22 cellular contexts compared by ENCODE assay signal in genomic region chr2:233025706-233026105, GRCh38. TPM values are rescaled to one million over a fixed set of nuclear protein-coding genes. Genes with fewer than 3 reads are reported as not detected.
DNase-seq lines count a peak whose midpoint lies in the region; ATAC-seq and TF ChIP-seq lines count a peak whose summit lies in the region.
"Had no signal": no experiment of that assay in that cellular context is flagged by ENCODE, and none has a peak within 500 bp of the region (broad histone marks: within the 10 kb centered on the region; RNA-seq: fewer than 3 reads in every experiment).

No MANE protein-coding gene starts in this region.

- no peaks in the 10 kb centered on the region for H3K9me3 ChIP-seq in PC-3 (ENCODE audit: low read length)
- H3K9me3 ChIP-seq in transverse colon: no peaks in the 10 kb centered on the region
- H3K9me3 ChIP-seq: Peyer's patch had no signal

- peaks cover 43% of the 10 kb centered on the region for H3K4me1 ChIP-seq in PC-3 (ENCODE audit: insufficient read depth, low read length)
- H3K4me1 ChIP-seq in transverse colon: no peaks in the 10 kb centered on the region

- no peaks in the 10 kb centered on the region for H3K79me2 ChIP-seq in PC-3 (ENCODE audit: low read length)

- H3K36me3 ChIP-seq in PC-3 (ENCODE audit: low read depth, low read length) (no peaks in the 10 kb centered on the region), transverse colon (no peaks in the 10 kb centered on the region)
- H3K36me3 ChIP-seq: Peyer's patch had no signal

- no peak overlapping the region for H3K27ac Mint-ChIP-seq in effector memory CD8-positive, alpha-beta T cell

- WGBS in transverse colon (ENCODE audit: low coverage in 1 of 2), 2 donors: 87% methylated on average over 7 of the region's 7 CpGs; no CpG with 5 or more reads in 1 of the 2 donors

- intact Hi-C loops in PC-3 (cut with micrococcal nuclease): no loop called here
- intact Hi-C loops in transverse colon (cut with DNase I; ENCODE audit: low total_unique reads): no loop called here

- in situ Hi-C loops in transverse colon (cut with MboI; ENCODE audit: low pct_ligation_motif_present in 1 of 4, low pct_unique_long_range_greater_than_20kb in 1 of 4, low sequenced_read_pairs in 3 of 4): loop anchor here in 1 of 4 donors (25.0 kb wide), 1 partner anchor 163 kb away; the partner anchor contains the start of gene SNORC

- no TSS peak for BruUV-seq in PC-3 (replicated peaks; lab: Mats Ljungman, UMichigan)

- H3F3A ChIP-seq in PC-3 (ENCODE audit: low read length, unreplicated experiment): peaks cover 10% of the 10 kb centered on the region

- no peaks in the 10 kb centered on the region for H3K27me3 Mint-ChIP-seq in effector memory CD8-positive, alpha-beta T cell

- no peaks in the 10 kb centered on the region for H3K4me1 Mint-ChIP-seq in effector memory CD8-positive, alpha-beta T cell (ENCODE audit: low read depth in 2 of 2)
- H3K4me1 Mint-ChIP-seq: CD14-positive monocyte had no signal

- H3K4me2 ChIP-seq in PC-3 (ENCODE audit: low read length): 0 out of 2 replicates have a peak overlapping the region, but pooled peaks have one; percentile 5

- no peak for TF ChIP-seq EP300 in transverse colon (IDR thresholded peaks at IDR 0.05; ENCODE audit: low read depth)

- no peak for TF ChIP-seq POLR2A in transverse colon (IDR thresholded peaks at IDR 0.05)

- no peaks in the 10 kb centered on the region for H3K36me3 Mint-ChIP-seq in effector memory CD8-positive, alpha-beta T cell (ENCODE audit: insufficient read depth)
- H3K36me3 Mint-ChIP-seq: CD14-positive monocyte had no signal

- CTCF ChIA-PET in PC-3 (lab: Charles Lee): no interaction called here

- H2AFZ ChIP-seq in PC-3 (ENCODE audit: low read length): no peak overlapping the region

- no peaks in the 10 kb centered on the region for H3K9me3 Mint-ChIP-seq in effector memory CD8-positive, alpha-beta T cell

- no peak for ATAC-seq in PC-3
- no peak for ATAC-seq in effector memory CD8-positive, alpha-beta T cell (replicated peaks)

- H3K27me3 ChIP-seq in PC-3 (ENCODE audit: low read length): no peaks in the 10 kb centered on the region
- H3K27me3 ChIP-seq in transverse colon: no peaks in the 10 kb centered on the region
- H3K27me3 ChIP-seq: Peyer's patch had no signal

- H3K9ac ChIP-seq in PC-3 (ENCODE audit: low read length): no peak overlapping the region

- no peaks in the 10 kb centered on the region for H4K20me1 ChIP-seq in PC-3 (ENCODE audit: low read length)

- no peak for TF ChIP-seq CTCF in PC-3 (conservative IDR thresholded peaks at IDR 0.05; ENCODE audit: low read depth, low read length)
- no peak for TF ChIP-seq CTCF in transverse colon (IDR thresholded peaks at IDR 0.05)

- H3K4me3 ChIP-seq in PC-3 (ENCODE audit: low read length) (no peak overlapping the region), transverse colon (no peak overlapping the region)
- H3K4me3 ChIP-seq: Peyer's patch had no signal

- H3K9me2 ChIP-seq in PC-3 (replicated peaks; ENCODE audit: low read length): no peaks in the 10 kb centered on the region

- peak overlapping the region; percentile 52 for H3K27ac ChIP-seq in PC-3 (ENCODE audit: low read length)
- H3K27ac ChIP-seq in transverse colon: no peak overlapping the region
- H3K27ac ChIP-seq: Peyer's patch had no signal

- H3K4me3 Mint-ChIP-seq in effector memory CD8-positive, alpha-beta T cell: no peak overlapping the region

- POLR2A ChIA-PET in PC-3 (lab: Charles Lee; ENCODE audit: unreplicated experiment): no interaction called here

- DNase-seq in AG20443 (ENCODE audit: low spot score) (peak; percentile 32), PC-3 (no peak), astrocyte of the hippocampus (ENCODE audit: low read depth, low spot score) (peak; percentile 53), mesenteric fat pad (ENCODE audit: low spot score) (peak; percentile 49), SKM-1 treated with dmso at 0.1 percent for 144 hours (lab: John Stamatoyannopoulos, UW; ENCODE audit: unreplicated experiment) (no peak), transverse colon (no peak), middle frontal gyrus (ENCODE audit: extremely low spot score, low spot score) (no peak)
- no peak for DNase-seq in effector memory CD8-positive, alpha-beta T cell
- DNase-seq: AML-193, COR-L47, H7, MV-4-11, NCI-H1436 treated with DMSO at 0.1 percent for 48 hours, NCI-H2029 treated with DMSO at 0.1 percent for 48 hours, NCI-H2171 treated with DMSO at 0.1 percent for 48 hours, NCI-H82, Peyer's patch, SIG-M5 had no signal

RNA-seq across cellular contexts. Expression of gene NEU2, which starts 6.8 kb away (rescaled TPM):
- total RNA-seq in PC-3 (2014; rRNA removed) (4.0 and 4.5 TPM in 2 replicates), mesenteric fat pad (not detected), transverse colon (under 1 TPM in 1 of 4 donors, not detected in 3; 0.41 TPM)
- total RNA-seq: A673, Daoy, H7, NCI-H460, Peyer's patch had no signal

RNA-seq across cellular contexts. Expression of gene NGEF, which starts 12.7 kb away (rescaled TPM):
- total RNA-seq in PC-3 (2014; rRNA removed) (71.3 and 80.2 TPM in 2 replicates), mesenteric fat pad (0.35 TPM), transverse colon (100 to 1,000 TPM in 1 of 4 donors, 10 to 100 TPM in 3; 46.1 to 105 (median 68.8) TPM)

RNA-seq across cellular contexts. Expression of gene INPP5D, which starts 34.4 kb away (rescaled TPM):
- total RNA-seq in PC-3 (2014; rRNA removed) (0.26 and 1.9 TPM in 2 replicates), mesenteric fat pad (28.8 TPM), transverse colon (10 to 100 TPM in 3 of 4 donors, 1 to 10 TPM in 1; 7.8 to 40.4 (median 26.1) TPM)
- total RNA-seq: Daoy had no signal

Comparison
In these comparisons a context has a peak if more than half of its experiments do, and no peak if none do; other contexts are left out.
1. DNase-seq: peak in AG20443 (single experiment), astrocyte of the hippocampus (single experiment) and mesenteric fat pad (single experiment); none in PC-3 (single experiment), effector memory CD8-positive, alpha-beta T cell (0 of 3), SKM-1 treated with dmso at 0.1 percent for 144 hours (single experiment), transverse colon (single experiment) and middle frontal gyrus (single experiment).
2. RNA of gene NGEF, which starts 12.7 kb away (total RNA-seq): 46.1 to 105 TPM in transverse colon and 71.3 to 80.2 TPM in PC-3; 0.35 TPM in mesenteric fat pad (single experiment); every median in the first group is over 10 times any median in the second.